35 cellular contexts compared by ENCODE assay signal in the genomic region with DNA sequence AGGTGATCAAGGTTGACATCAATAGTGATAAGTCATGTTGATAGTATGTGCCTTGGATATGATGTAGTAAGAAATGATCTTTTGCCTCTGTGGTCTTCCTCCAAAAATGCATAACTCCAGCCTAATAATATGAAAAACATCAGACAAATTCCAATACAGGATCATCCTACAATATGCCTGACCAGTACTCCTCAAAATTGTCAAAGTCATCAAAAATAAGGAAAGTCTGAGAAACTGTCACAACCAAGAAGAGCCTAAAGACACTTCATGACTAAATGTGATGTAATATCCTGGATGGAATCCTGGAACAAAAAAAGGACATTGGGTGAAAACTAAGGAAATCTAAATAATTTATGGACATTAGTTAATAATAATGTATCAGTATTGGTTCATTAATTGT.
"Had no signal": no experiment of that assay in that cellular context is flagged by ENCODE, and none has a peak within 500 bp of the region (broad histone marks: within the 10 kb centered on the region; RNA-seq: fewer than 3 reads in every experiment).

No MANE protein-coding gene starts in this region.

- H3K27me3 ChIP-seq: MG63 had no signal

- DNase-seq: Karpas-422, Kasumi-1, MG63, MM.1S, MV-4-11, NCI-H1048, NCI-H1092, NCI-H1092 treated with DMSO at 0.1 percent for 48 hours, NCI-H1105, NCI-H1105 treated with DMSO at 0.1 percent for 48 hours, NCI-H1417, NCI-H1417 treated with DMSO at 0.1 percent for 48 hours, NCI-H1436, NCI-H1436 treated with DMSO at 0.1 percent for 48 hours, NCI-H146, NCI-H1694, NCI-H1694 treated with DMSO at 0.1 percent for 48 hours, NCI-H187, NCI-H187 treated with DMSO at 0.1 percent for 48 hours, NCI-H1930, NCI-H2029, NCI-H2029 treated with DMSO at 0.1 percent for 48 hours, NCI-H2081, NCI-H2081 treated with DMSO at 0.1 percent for 48 hours, NCI-H2107, NCI-H2171, NCI-H2171 treated with DMSO at 0.1 percent for 48 hours, NCI-H2227 treated with DMSO at 0.1 percent for 48 hours, NCI-H226, NCI-H345, NCI-H446, NCI-H446 treated with DMSO at 0.1 percent for 48 hours, NCI-H510A, NCI-H510A treated with DMSO at 0.1 percent for 48 hours, NCI-H524 had no signal

- H3K4me3 ChIP-seq: MG63 had no signal

- H3K9me3 ChIP-seq: MG63 had no signal

- H3K36me3 ChIP-seq: MG63 had no signal
